Comparison of ENCODE assay signal across 11 cellular contexts in genomic region chr5:68533571-68534051, GRCh38.
DNase-seq lines count a peak whose midpoint lies in the region; ATAC-seq and TF ChIP-seq lines count a peak whose summit lies in the region.
"Had no signal": no experiment of that assay in that cellular context is flagged by ENCODE, and none has a peak within 500 bp of the region (broad histone marks: within the 10 kb centered on the region; RNA-seq: fewer than 3 reads in every experiment).

No MANE protein-coding gene starts in this region.

- H3K4me3 ChIP-seq in HUES48 (ENCODE audit: low read depth, low read length): no peak overlapping the region
- H3K4me3 ChIP-seq in coronary artery: peak overlapping the region; percentile 62
- no peak overlapping the region for H3K4me3 ChIP-seq in effector memory CD4-positive, alpha-beta T cell (ENCODE audit: insufficient read depth, low read depth, low read length, poor library complexity, severe bottlenecking)

- DNase-seq in NCI-H2227 (lab: John Stamatoyannopoulos, UW; ENCODE audit: unreplicated experiment) (peak; percentile 24), coronary artery (ENCODE audit: low spot score) (no peak), superior temporal gyrus (ENCODE audit: extremely low spot score) (peak; percentile 62), foreskin melanocyte (no peak), T-helper 17 cell (no peak)
- no peak for DNase-seq in effector memory CD4-positive, alpha-beta T cell
- DNase-seq: activated naive CD4-positive, alpha-beta T cell treated with Interleukin-2 at 50 U/mL for 16 hours; stimulated activated CD8-positive, alpha-beta memory T cell treated with anti-CD3 and anti-CD28 coated beads, Interleukin-4, amount 100 ng/mL, for 48 hours had no signal

- peaks cover 2% of the 10 kb centered on the region for H3K36me3 Mint-ChIP-seq in T-helper 17 cell (ENCODE audit: low read depth)
- H3K36me3 Mint-ChIP-seq: memory B cell had no signal

- no peak for TF ChIP-seq CTCF in coronary artery (IDR thresholded peaks at IDR 0.05)

- no peaks in the 10 kb centered on the region for H3K4me1 Mint-ChIP-seq in T-helper 17 cell
- H3K4me1 Mint-ChIP-seq: memory B cell had no signal

- no peak overlapping the region for H3K27ac Mint-ChIP-seq in T-helper 17 cell
- H3K27ac Mint-ChIP-seq: memory B cell had no signal

- no peak overlapping the region for H3K4me3 Mint-ChIP-seq in T-helper 17 cell
- H3K4me3 Mint-ChIP-seq: memory B cell had no signal

- H3K9me3 ChIP-seq in HUES48 (ENCODE audit: control insufficient read depth, insufficient read depth, low read length) (peaks cover under 1% of the 10 kb centered on the region; the same call in 1 of the 2 replicates), T-helper 17 cell (ENCODE audit: control insufficient read depth, low read length, poor library complexity, severe bottlenecking) (no peaks in the 10 kb centered on the region)
- no peaks in the 10 kb centered on the region for H3K9me3 ChIP-seq in effector memory CD4-positive, alpha-beta T cell (ENCODE audit: control insufficient read depth, low read length)

- peaks cover 29% of the 10 kb centered on the region for H3K4me1 ChIP-seq in HUES48 (ENCODE audit: control insufficient read depth, insufficient read depth, low read length)
- no peaks in the 10 kb centered on the region for H3K4me1 ChIP-seq in effector memory CD4-positive, alpha-beta T cell (ENCODE audit: control insufficient read depth, insufficient read depth, low read length, poor library complexity, severe bottlenecking)

- no peak overlapping the region for H3K9ac ChIP-seq in HUES48 (ENCODE audit: low read depth, low read length)

- H3K27ac ChIP-seq in HUES48 (ENCODE audit: low read depth, low read length): peak overlapping the region; percentile 66
- H3K27ac ChIP-seq in coronary artery: peak overlapping the region; percentile 81 to 87
- no peak overlapping the region for H3K27ac ChIP-seq in effector memory CD4-positive, alpha-beta T cell (ENCODE audit: insufficient read depth, low read length, poor library complexity, severe bottlenecking)

- peaks cover 67% of the 10 kb centered on the region for H3K27me3 Mint-ChIP-seq in T-helper 17 cell

- H3K27me3 ChIP-seq in HUES48 (ENCODE audit: control insufficient read depth, insufficient read depth, low read length): no peaks in the 10 kb centered on the region
- H3K27me3 ChIP-seq in effector memory CD4-positive, alpha-beta T cell (replicated peaks; ENCODE audit: control insufficient read depth, insufficient read depth, low read length, poor library complexity, severe bottlenecking): peaks cover 5% of the 10 kb centered on the region

- H3K36me3 ChIP-seq in HUES48 (ENCODE audit: control insufficient read depth, insufficient read depth, low read length): no peaks in the 10 kb centered on the region
- H3K36me3 ChIP-seq in effector memory CD4-positive, alpha-beta T cell (ENCODE audit: control insufficient read depth, insufficient read depth, low read length): no peaks in the 10 kb centered on the region

- ATAC-seq in T-helper 17 cell (no peak), HG02970 (IDR thresholded peaks at IDR 0.05; ENCODE audit: low FRiP score, unreplicated experiment) (no peak)

Comparison
In these comparisons a context has a peak if more than half of its experiments do, and no peak if none do; other contexts are left out.
1. DNase-seq: peak in NCI-H2227 (single experiment) and superior temporal gyrus (single experiment); none in coronary artery (single experiment), foreskin melanocyte (single experiment), T-helper 17 cell (0 of 3) and effector memory CD4-positive, alpha-beta T cell (0 of 3).